21 cellular contexts compared by ENCODE assay signal in the genomic region with DNA sequence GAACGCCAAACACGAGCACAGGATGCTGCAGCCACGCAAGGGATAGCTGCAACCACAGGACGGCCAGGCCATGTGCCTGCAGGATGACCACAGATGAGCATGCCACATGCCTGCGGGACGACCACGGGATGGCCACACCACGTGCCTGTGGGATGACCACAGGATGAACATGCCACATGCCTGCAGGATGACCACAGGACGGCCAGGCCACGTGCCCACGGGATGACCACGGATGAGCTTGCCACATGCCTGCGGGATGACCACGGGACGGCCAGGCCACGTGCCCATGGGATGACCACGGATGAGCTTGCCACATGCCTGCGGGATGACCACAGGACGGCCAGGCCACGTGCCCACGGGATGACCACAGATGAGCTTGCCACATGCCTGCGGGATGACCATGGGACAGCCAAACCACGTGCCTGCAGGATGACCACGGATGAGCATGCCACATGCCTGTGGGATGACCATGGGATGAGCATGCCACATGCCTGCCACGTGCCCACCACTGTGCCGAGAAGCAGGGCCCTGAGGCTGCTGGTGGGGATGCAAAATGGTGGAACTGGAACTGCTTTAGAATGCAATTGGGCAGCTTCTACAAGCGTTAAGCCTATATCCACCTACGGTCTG. TPM values are rescaled to one million over a fixed set of nuclear protein-coding genes. Genes with fewer than 3 reads are reported as not detected.
DNase-seq lines count a peak whose midpoint lies in the region; ATAC-seq, FAIRE-seq and TF ChIP-seq lines count a peak whose summit lies in the region.
"Had no signal": no experiment of that assay in that cellular context is flagged by ENCODE, and none has a peak within 500 bp of the region (broad histone marks: within the 10 kb centered on the region; RNA-seq: fewer than 3 reads in every experiment).

No MANE protein-coding gene starts in this region.

- H4K20me1 ChIP-seq in K562 (replicated peaks; ENCODE audit: control insufficient read depth, insufficient read depth, low read length), result no peaks in the 10 kb centered on the region

- TF ChIP-seq EP300 in K562 (IDR thresholded peaks at IDR 0.05; ENCODE audit: low read length), result no peak

- DNase-seq in cardiac septum (ENCODE audit: low spot score) (peak; percentile 70), left cardiac atrium (no peak), K562 (ENCODE audit: extremely low read depth in 1 of 4, low spot score in 3 of 4) (no peak), mucosa of descending colon (peak in 2 of 3 donors; percentile 14 to 41), tibial artery (peak; percentile 12 to 61), OCI-M2 (lab: John Stamatoyannopoulos, UW; ENCODE audit: unreplicated experiment) (no peak)
- no peak for DNase-seq in activated T-cell treated with anti-CD3 and anti-CD28 coated beads, Interleukin-2, amount 50 U/mL, for 4 hours
- DNase-seq: CD4-positive, CD25-positive, alpha-beta regulatory T cell; DMS79; Karpas-422; MM.1S; NCI-H1105; NCI-H1930; NCI-H2171 treated with DMSO at 0.1 percent for 48 hours; NCI-H774; SHP77 treated with DMSO at 0.1 percent for 48 hours had no signal

- in situ Hi-C loops in K562 (cut with MboI), result no loop called here

- CTCF ChIA-PET in K562 (lab: Yijun Ruan, JAX; ENCODE audit: low intra/inter-chr PET ratio), result no interaction called here

- H3K4me2 ChIP-seq in K562 (ENCODE audit: insufficient read depth, low read length), result no peak overlapping the region
- H3K4me2 ChIP-seq: A549 had no signal

- no peak overlapping the region for H3K27ac ChIP-seq in K562 (ENCODE audit: extremely low read depth, low read depth, low read length)
- no peak overlapping the region for H3K27ac ChIP-seq in tibial artery
- H3K27ac ChIP-seq: A549, Peyer's patch had no signal

- FAIRE-seq in K562 (lab: Jason Lieb, UNC), result no peak
- FAIRE-seq: A549, GM12892, H54 had no signal

- H3K9ac ChIP-seq in K562 (ENCODE audit: insufficient read depth in 1 of 2, low read depth in 2 of 2, low read length in 2 of 2), result no peak overlapping the region

- BruUV-seq in K562 (replicated peaks; lab: Mats Ljungman, UMichigan), result no TSS peak

- TF ChIP-seq POLR2A in K562 (conservative IDR thresholded peaks at IDR 0.05), result no peak

- H3K36me3 ChIP-seq in K562 (ENCODE audit: control insufficient read depth, insufficient read depth, low read length) (no peaks in the 10 kb centered on the region), mucosa of descending colon (ENCODE audit: low read depth) (no peaks in the 10 kb centered on the region), tibial artery (peaks cover 0 to 13% (median 10%) of the 10 kb centered on the region in 3 donors)

- no peaks in the 10 kb centered on the region for H3K27me3 ChIP-seq in K562 (ENCODE audit: control insufficient read depth in 2 of 2, insufficient read depth in 2 of 2, low read length in 2 of 2)
- no peaks in the 10 kb centered on the region for H3K27me3 ChIP-seq in tibial artery
- H3K27me3 ChIP-seq: Peyer's patch had no signal

- no peak overlapping the region for H2AFZ ChIP-seq in K562 (ENCODE audit: low read depth, low read length)

- peaks cover 29% of the 10 kb centered on the region for H3K36me3 Mint-ChIP-seq in activated T-cell treated with anti-CD3 and anti-CD28 coated beads, Interleukin-2, amount 50 U/mL, for 4 hours (ENCODE audit: insufficient read depth)

- H3K9me3 Mint-ChIP-seq in activated T-cell treated with anti-CD3 and anti-CD28 coated beads, Interleukin-2, amount 50 U/mL, for 4 hours, result no peaks in the 10 kb centered on the region
- H3K9me3 Mint-ChIP-seq: CD4-positive, CD25-positive, alpha-beta regulatory T cell had no signal

- POLR2A ChIA-PET in K562 (lab: Yijun Ruan, JAX), result no interaction called here

- peaks cover 2% of the 10 kb centered on the region; the same call in 1 of the 3 replicates for H3K79me2 ChIP-seq in K562 (ENCODE audit: control insufficient read depth, insufficient read depth, low read length)

- peaks cover 54% of the 10 kb centered on the region for H3K4me1 Mint-ChIP-seq in activated T-cell treated with anti-CD3 and anti-CD28 coated beads, Interleukin-2, amount 50 U/mL, for 4 hours (ENCODE audit: low read depth)

- 86% methylated on average over 23 of the region's 28 CpGs for WGBS in K562 (ENCODE audit: insufficient coverage, low coverage, missing lambda C conversion rate)

- no peak overlapping the region for H3K4me3 Mint-ChIP-seq in activated T-cell treated with anti-CD3 and anti-CD28 coated beads, Interleukin-2, amount 50 U/mL, for 4 hours
- H3K4me3 Mint-ChIP-seq: CD4-positive, CD25-positive, alpha-beta regulatory T cell had no signal

- H3K9me3 ChIP-seq in K562 (replicated peaks; ENCODE audit: control insufficient read depth, insufficient read depth, low read depth, low read length), result 0 out of 2 replicates have a peak, but pooled peaks cover 7% of the 10 kb centered on the region
- H3K9me3 ChIP-seq in mucosa of descending colon, result no peaks in the 10 kb centered on the region
- H3K9me3 ChIP-seq in tibial artery, result no peaks in the 10 kb centered on the region
- H3K9me3 ChIP-seq: A549, Peyer's patch had no signal

- no peaks in the 10 kb centered on the region for H3K27me3 Mint-ChIP-seq in activated T-cell treated with anti-CD3 and anti-CD28 coated beads, Interleukin-2, amount 50 U/mL, for 4 hours (ENCODE audit: low read depth)
- H3K27me3 Mint-ChIP-seq: CD4-positive, CD25-positive, alpha-beta regulatory T cell had no signal

- H3K4me1 ChIP-seq in K562 (replicated peaks in 1 of 2; ENCODE audit: control insufficient read depth in 2 of 2, insufficient read depth in 2 of 2, low read length in 2 of 2) (peaks cover 0 to 11% of the 10 kb centered on the region in 2 experiments; a peak in 1 of 5 replicates), mucosa of descending colon (ENCODE audit: low read depth) (peaks cover 7% of the 10 kb centered on the region), tibial artery (peaks cover 0 to 39% (median 29%) of the 10 kb centered on the region in 4 donors)
- H3K4me1 ChIP-seq: A549 had no signal

- TF ChIP-seq RAD21 in K562 (CRISPR knock-in tag; conservative IDR thresholded peaks at IDR 0.05 in 1 of 2, IDR thresholded peaks at IDR 0.05 in 1 of 2), result no peak

- intact Hi-C loops in cardiac septum (cut with DNase I), result no loop called here
- intact Hi-C loops in left cardiac atrium (cut with DNase I), result no loop called here
- intact Hi-C loops in K562 (cut with micrococcal nuclease), result no loop called here
- intact Hi-C loops in mucosa of descending colon (cut with DNase I, micrococcal nuclease), result no loop called here
- intact Hi-C loops in tibial artery (cut with DNase I; ENCODE audit: low total_unique reads), result no loop called here

- ATAC-seq in left cardiac atrium (no peak), K562 (no peak), mucosa of descending colon (no peak), HG02870 (IDR thresholded peaks at IDR 0.05; ENCODE audit: unreplicated experiment) (no peak)
- no peak for ATAC-seq in activated T-cell treated with anti-CD3 and anti-CD28 coated beads, Interleukin-2, amount 50 U/mL, for 4 hours
- ATAC-seq: A549 had no signal

- no peaks in the 10 kb centered on the region for H3K9me1 ChIP-seq in K562 (ENCODE audit: control insufficient read depth, insufficient read depth, low read length)

- H3K4me3 ChIP-seq in K562 (no peak overlapping the region), mucosa of descending colon (no peak overlapping the region), tibial artery (no peak overlapping the region)
- H3K4me3 ChIP-seq: A549, Peyer's patch had no signal

- TF ChIP-seq CTCF in K562 (IDR thresholded peaks at IDR 0.05 in 2 of 3, conservative IDR thresholded peaks at IDR 0.05 in 1 of 3; ENCODE audit: insufficient read depth in 2 of 3, low read depth in 1 of 3, low read length in 3 of 3), result no peak
- no peak for TF ChIP-seq CTCF in mucosa of descending colon (IDR thresholded peaks at IDR 0.05)
- no peak for TF ChIP-seq CTCF in tibial artery (IDR thresholded peaks at IDR 0.05)

TF ChIP-seq in K562, 482 proteins besides CTCF, POLR2A, EP300 and RAD21 (continues in another document):
- TF ChIP-seq WHSC1 (IDR thresholded peaks at IDR 0.05; ENCODE audit: low read length), result no peak
- TF ChIP-seq, protein P1, sequence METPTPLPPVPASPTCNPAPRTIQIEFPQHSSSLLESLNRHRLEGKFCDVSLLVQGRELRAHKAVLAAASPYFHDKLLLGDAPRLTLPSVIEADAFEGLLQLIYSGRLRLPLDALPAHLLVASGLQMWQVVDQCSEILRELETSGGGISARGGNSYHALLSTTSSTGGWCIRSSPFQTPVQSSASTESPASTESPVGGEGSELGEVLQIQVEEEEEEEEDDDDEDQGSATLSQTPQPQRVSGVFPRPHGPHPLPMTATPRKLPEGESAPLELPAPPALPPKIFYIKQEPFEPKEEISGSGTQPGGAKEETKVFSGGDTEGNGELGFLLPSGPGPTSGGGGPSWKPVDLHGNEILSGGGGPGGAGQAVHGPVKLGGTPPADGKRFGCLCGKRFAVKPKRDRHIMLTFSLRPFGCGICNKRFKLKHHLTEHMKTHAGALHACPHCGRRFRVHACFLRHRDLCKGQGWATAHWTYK (CRISPR knock-in tag; IDR thresholded peaks at IDR 0.05), result peak; percentile 97

RNA-seq across cellular contexts. Expression of gene MOB2, which starts 12.8 kb away (rescaled TPM):
- 48.5 TPM for total RNA-seq in cardiac septum
- 10 to 100 TPM; 36.6 to 44.0 TPM for total RNA-seq in left cardiac atrium
- total RNA-seq in K562 (2011; cell fraction: chromatin; rRNA removed; ENCODE audit: low replicate concordance), result 14.8 and 29.8 TPM in 2 replicates
- total RNA-seq in K562 (2011; cell fraction: nucleolus; rRNA removed), result 29.5 and 31.0 TPM in 2 replicates
- total RNA-seq in K562 (2011; cell fraction: nucleoplasm; rRNA removed), result 17.6 and 19.9 TPM in 2 replicates
- 18.9 and 19.1 TPM in 2 replicates for total RNA-seq in K562 (2014; rRNA removed)
- total RNA-seq in K562 (2014; rRNA removed; fragmentation: Illumina TruSeq; extraction: Trizol), result 9.0 and 16.7 TPM in 2 replicates
- 18.9 and 19.2 TPM in 2 replicates for total RNA-seq in K562 (2015; rRNA removed; fragmentation: Illumina TruSeq; extraction: Trizol)
- 23.6 and 24.9 TPM in 2 replicates for total RNA-seq in K562 (2021)
- polyA plus RNA-seq in K562 (2011; rRNA removed), result 30.4 and 33.3 TPM in 2 replicates
- polyA plus RNA-seq in K562 (2011; cell fraction: cytosol; rRNA removed), result 32.0 and 48.0 TPM in 2 replicates
- polyA plus RNA-seq in K562 (2011; cell fraction: nucleus; rRNA removed), result 38.7 and 62.4 TPM in 2 replicates
- 19.2 and 26.7 TPM in 2 replicates for polyA plus RNA-seq in K562 (2012)
- 36.8 and 46.3 TPM in 2 replicates for polyA plus RNA-seq in K562 (2014; fragmentation: Illumina TruSeq; extraction: Trizol)
- polyA plus RNA-seq in K562 (2014; fragmentation: Nextera tagmentation; extraction: Ambion mirVana), result under 1 TPM; 0.17 to 0.41 TPM
- 24.3 and 27.5 TPM in 2 replicates for polyA plus RNA-seq in K562 (2014; rRNA removed)
- 16.6 and 22.5 TPM in 2 replicates for polyA minus RNA-seq in K562 (2011; rRNA and poly(A)+ RNA removed)
- polyA minus RNA-seq in K562 (2011; cell fraction: cytosol; rRNA and poly(A)+ RNA removed), result 10.3 and 13.7 TPM in 2 replicates
- 7.5 and 12.7 TPM in 2 replicates for polyA minus RNA-seq in K562 (2011; cell fraction: nucleus; rRNA and poly(A)+ RNA removed)
- total RNA-seq in mucosa of descending colon, result 100 to 1,000 TPM in 1 of 3 donors, 10 to 100 TPM in 2; 54.9 to 108 (median 61.5) TPM
- 10 to 100 TPM; 17.7 to 20.1 (median 18.2) TPM for total RNA-seq in activated T-cell treated with anti-CD3 and anti-CD28 coated beads, Interleukin-2, amount 50 U/mL, for 4 hours

Comparison
In these comparisons a context has a peak if more than half of its experiments do, and no peak if none do; other contexts are left out.
1. DNase-seq: peak in cardiac septum (single experiment), mucosa of descending colon (2 of 3) and tibial artery (2 of 2); none in left cardiac atrium (single experiment), K562 (0 of 4), OCI-M2 (single experiment) and activated T-cell treated with anti-CD3 and anti-CD28 coated beads, Interleukin-2, amount 50 U/mL, for 4 hours (single experiment).